In the genomic region with DNA sequence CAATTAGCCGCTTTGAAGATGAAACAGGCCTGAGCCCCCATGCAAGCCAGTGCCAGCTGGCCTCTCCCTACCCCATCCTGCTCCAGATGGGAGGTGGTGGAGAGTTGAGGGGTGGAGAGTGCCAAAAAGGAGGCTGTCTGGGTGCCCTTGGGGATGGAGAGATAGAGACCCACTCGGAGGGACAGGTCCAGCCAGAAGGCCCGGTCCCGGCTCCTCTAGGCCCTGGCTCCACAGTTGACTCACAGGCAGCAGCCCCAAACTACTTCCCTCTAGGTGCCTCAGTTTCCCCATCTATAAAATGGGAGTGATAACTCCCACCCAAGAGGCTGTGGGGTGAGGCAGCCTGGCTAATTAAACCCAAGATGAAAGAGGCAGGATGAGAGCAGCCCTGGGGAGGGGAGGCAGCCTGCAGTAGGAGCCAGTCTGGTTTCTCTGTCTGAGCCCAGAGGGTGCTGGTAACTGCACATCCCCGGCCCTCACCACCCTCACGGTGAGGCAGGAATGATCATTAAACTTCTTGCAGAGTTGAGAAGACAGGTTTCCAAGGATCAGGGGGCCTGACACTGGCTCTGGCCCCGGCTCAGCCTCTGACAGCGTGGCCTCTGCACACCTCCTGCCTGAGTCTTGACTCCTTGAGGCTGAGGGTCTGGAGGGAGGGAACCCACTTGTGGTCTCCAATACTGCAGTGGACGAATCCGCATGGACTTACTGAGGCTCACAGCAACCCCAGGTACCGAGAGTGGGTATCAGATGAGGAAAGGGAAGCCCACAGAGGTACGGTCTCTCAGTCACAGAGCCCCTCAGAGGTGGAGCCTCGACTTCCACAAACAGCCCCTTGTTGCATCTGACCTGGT, we compare ENCODE assay signal across 11 cellular contexts. TPM values are rescaled to one million over a fixed set of nuclear protein-coding genes. Genes with fewer than 3 reads are reported as not detected.
A peak's percentile ranks its signal among the peaks of the same experiment; 100 is the strongest.
DNase-seq lines count a peak whose midpoint lies in the region; ATAC-seq and TF ChIP-seq lines count a peak whose summit lies in the region.
"Had no signal": no experiment of that assay in that cellular context is flagged by ENCODE, and none has a peak within 500 bp of the region (broad histone marks: within the 10 kb centered on the region; RNA-seq: fewer than 3 reads in every experiment).

No MANE protein-coding gene starts in this region.

- POLR2A ChIA-PET in naive thymus-derived CD4-positive, alpha-beta T cell (lab: Charles Lee): interaction anchor here (0.5 kb wide), 1 partner anchor 283 kb away, joined by 5 read pairs; no protein-coding TSS in a partner anchor

- 0 out of 2 replicates have a peak, but pooled peaks cover 5% of the 10 kb centered on the region for H3F3A ChIP-seq in GM23248 (ENCODE audit: insufficient read depth)

- peaks cover 30 to 51% (median 46%) of the 10 kb centered on the region in 10 experiments for H3K4me1 ChIP-seq in BLaER1 treated with 17β-estradiol and CSF1 and Interleukin-3, amounts not matched to agents 10 nM and 100 nM
- no peaks in the 10 kb centered on the region for H3K4me1 ChIP-seq in GM23248 (ENCODE audit: insufficient read depth)
- H3K4me1 ChIP-seq in naive thymus-derived CD4-positive, alpha-beta T cell (ENCODE audit: control insufficient read depth in 2 of 2, insufficient read depth in 2 of 2, low read length in 2 of 2): peaks cover 13 to 23% of the 10 kb centered on the region in 2 donors

- peaks cover 57 to 62% (median 60%) of the 10 kb centered on the region in 11 experiments for H3K27me3 ChIP-seq in BLaER1 treated with 17β-estradiol and CSF1 and Interleukin-3, amounts not matched to agents 10 nM and 100 nM
- peaks cover 13% of the 10 kb centered on the region for H3K27me3 ChIP-seq in GM23248 (replicated peaks; ENCODE audit: insufficient read depth)
- peaks cover 0 to 3% of the 10 kb centered on the region in 2 donors for H3K27me3 ChIP-seq in naive thymus-derived CD4-positive, alpha-beta T cell (ENCODE audit: control insufficient read depth in 2 of 2, insufficient read depth in 2 of 2, low read length in 2 of 2)

- peaks cover 10% of the 10 kb centered on the region for H3K36me3 Mint-ChIP-seq in central memory CD8-positive, alpha-beta T cell (ENCODE audit: insufficient read depth)
- H3K36me3 Mint-ChIP-seq in naive thymus-derived CD4-positive, alpha-beta T cell: peaks cover 0 to 2% (median 0%) of the 10 kb centered on the region in 5 donors

- peak overlapping the region; percentile 59; the same call in 1 of the 2 replicates for H2AFZ ChIP-seq in GM23248

- peak overlapping the region in 8 of 11 experiments; percentile 93 to 100 (median 100); a peak in 13 of 22 replicates for H3K9ac ChIP-seq in BLaER1 treated with 17β-estradiol and CSF1 and Interleukin-3, amounts not matched to agents 10 nM and 100 nM
- H3K9ac ChIP-seq in GM23248: no peak overlapping the region

- H3K4me2 ChIP-seq in BLaER1 treated with 17β-estradiol and CSF1 and Interleukin-3, amounts not matched to agents 10 nM and 100 nM: peak overlapping the region; percentile 94 to 100 (median 99); a peak in 21 of 22 replicates
- no peak overlapping the region for H3K4me2 ChIP-seq in GM23248 (ENCODE audit: unreplicated experiment)

- 88 to 90% methylated on average over 13 of the region's 13 CpGs for WGBS in GM23248 (ENCODE audit: low coverage in 1 of 2, low lambda C conversion rate in 2 of 2, missing lambda C conversion rate in 2 of 2), 2 experiments
- 59 to 73% methylated on average over 11 to 13 of the region's 13 CpGs for WGBS in lower leg skin, 2 donors

- no peak overlapping the region for H3K27ac Mint-ChIP-seq in central memory CD8-positive, alpha-beta T cell (ENCODE audit: low read depth)
- H3K27ac Mint-ChIP-seq in naive thymus-derived CD4-positive, alpha-beta T cell: peak overlapping the region in 1 of 9 donors; percentile 41

- ATAC-seq in central memory CD8-positive, alpha-beta T cell (replicated peaks; ENCODE audit: extremely low read depth, poor library complexity, severe bottlenecking): no peak
- ATAC-seq in naive thymus-derived CD4-positive, alpha-beta T cell: no peak
- ATAC-seq in GM19463 (IDR thresholded peaks at IDR 0.05; ENCODE audit: unreplicated experiment): no peak

- no peaks in the 10 kb centered on the region for H3K9me2 ChIP-seq in GM23248 (ENCODE audit: insufficient read depth)

- H3K36me3 ChIP-seq in BLaER1 treated with 17β-estradiol and CSF1 and Interleukin-3, amounts not matched to agents 10 nM and 100 nM: peaks cover 22 to 26% (median 24%) of the 10 kb centered on the region in 11 experiments
- H3K36me3 ChIP-seq in GM23248 (ENCODE audit: low read depth): no peaks in the 10 kb centered on the region
- H3K36me3 ChIP-seq in naive thymus-derived CD4-positive, alpha-beta T cell (ENCODE audit: control insufficient read depth in 2 of 3, insufficient read depth in 3 of 3, low read length in 3 of 3): peaks cover 0 to 23% (median 0%) of the 10 kb centered on the region in 3 experiments

- no peaks in the 10 kb centered on the region for H3K9me3 Mint-ChIP-seq in central memory CD8-positive, alpha-beta T cell
- no peaks in the 10 kb centered on the region for H3K9me3 Mint-ChIP-seq in naive thymus-derived CD4-positive, alpha-beta T cell

- H3K79me2 ChIP-seq in GM23248 (ENCODE audit: insufficient read depth): peaks cover 27% of the 10 kb centered on the region

- H3K27ac ChIP-seq in BLaER1 treated with 17β-estradiol and CSF1 and Interleukin-3, amounts not matched to agents 10 nM and 100 nM: peak overlapping the region in 7 of 11 experiments; percentile 94 to 100 (median 99); a peak in 11 of 22 replicates
- no peak overlapping the region for H3K27ac ChIP-seq in GM23248
- no peak overlapping the region for H3K27ac ChIP-seq in naive thymus-derived CD4-positive, alpha-beta T cell (ENCODE audit: low read depth, low read length)

- intact Hi-C loops in naive thymus-derived CD4-positive, alpha-beta T cell (cut with micrococcal nuclease): loop anchor here in 1 of 2 donors (2.0 kb wide), 1 partner anchor 77 kb away; the partner anchor contains the start of gene CFL1
- intact Hi-C loops in lower leg skin (cut with DNase I; ENCODE audit: low total_unique reads): no loop called here

- H3K4me3 ChIP-seq in BLaER1 treated with 17β-estradiol and CSF1 and Interleukin-3, amounts not matched to agents 10 nM and 100 nM: peak overlapping the region in 6 of 10 experiments; percentile 80 to 98 (median 96); a peak in 3 of 20 replicates
- H3K4me3 ChIP-seq in GM23248 (no peak overlapping the region), lower leg skin (ENCODE audit: low read depth, poor library complexity, severe bottlenecking) (no peak overlapping the region)
- no peak overlapping the region for H3K4me3 ChIP-seq in naive thymus-derived CD4-positive, alpha-beta T cell (ENCODE audit: low read length)

- CTCF ChIA-PET in naive thymus-derived CD4-positive, alpha-beta T cell (lab: Charles Lee): interaction anchor here (4.4 kb wide), 1 partner anchor 36 kb away, joined by 22 read pairs; no protein-coding TSS in a partner anchor

- TF ChIP-seq POLR2A in lower leg skin (IDR thresholded peaks at IDR 0.05): no peak

- H3K27me3 Mint-ChIP-seq in central memory CD8-positive, alpha-beta T cell: peaks cover 21% of the 10 kb centered on the region
- peaks cover 9 to 32% (median 11%) of the 10 kb centered on the region in 5 donors for H3K27me3 Mint-ChIP-seq in naive thymus-derived CD4-positive, alpha-beta T cell

- H3K4me3 Mint-ChIP-seq in central memory CD8-positive, alpha-beta T cell: peak overlapping the region; percentile 34
- peak overlapping the region in 7 of 10 donors; percentile 1 to 70 (median 47) for H3K4me3 Mint-ChIP-seq in naive thymus-derived CD4-positive, alpha-beta T cell

- H3K4me1 Mint-ChIP-seq in central memory CD8-positive, alpha-beta T cell: peaks cover 23% of the 10 kb centered on the region
- H3K4me1 Mint-ChIP-seq in naive thymus-derived CD4-positive, alpha-beta T cell: peaks cover 11 to 29% (median 19%) of the 10 kb centered on the region in 7 donors

- no peak for TF ChIP-seq CTCF in lower leg skin (IDR thresholded peaks at IDR 0.05)

- no peaks in the 10 kb centered on the region for H3K9me3 ChIP-seq in BLaER1 treated with 17β-estradiol and CSF1 and Interleukin-3, amounts not matched to agents 10 nM and 100 nM (replicated peaks in 1 of 11)
- no peaks in the 10 kb centered on the region for H3K9me3 ChIP-seq in GM23248 (ENCODE audit: low read depth)
- no peaks in the 10 kb centered on the region for H3K9me3 ChIP-seq in naive thymus-derived CD4-positive, alpha-beta T cell (ENCODE audit: control insufficient read depth in 2 of 3, low read length in 3 of 3)

- DNase-seq in GM23248: no peak
- DNase-seq in central memory CD8-positive, alpha-beta T cell (ENCODE audit: low spot score in 2 of 2): no peak
- no peak for DNase-seq in naive thymus-derived CD4-positive, alpha-beta T cell
- DNase-seq in NCI-H2171 treated with DMSO at 0.1 percent for 48 hours (lab: John Stamatoyannopoulos, UW): no peak
- DNase-seq in lower leg skin (ENCODE audit: low spot score in 2 of 2): no peak
- DNase-seq in H4 (ENCODE audit: low spot score): no peak
- DNase-seq: NCI-H146; occipital lobe; stimulated activated CD4-positive, alpha-beta T cell treated with anti-CD3 and anti-CD28 coated beads, Interleukin-4, amount 100 ng/mL, for 1 hour had no signal

- peaks cover 26 to 51% (median 35%) of the 10 kb centered on the region in 11 experiments; a peak in 20 of 22 replicates for H4K20me1 ChIP-seq in BLaER1 treated with 17β-estradiol and CSF1 and Interleukin-3, amounts not matched to agents 10 nM and 100 nM
- H4K20me1 ChIP-seq in GM23248 (ENCODE audit: insufficient read depth): no peaks in the 10 kb centered on the region

- in situ Hi-C loops in GM23248 (cut with MboI): no loop called here

RNA-seq across cellular contexts. Expression of gene AP5B1, which starts 1.4 kb away (rescaled TPM):
- 14.8 and 16.4 TPM in 2 replicates for total RNA-seq in GM23248 (2014; rRNA removed; shearing (Covaris generic))
- polyA plus RNA-seq in GM23248 (2016; fragmentation: Nextera tagmentation; extraction: Ambion mirVana): 4.4 and 4.9 TPM in 2 replicates
- total RNA-seq in naive thymus-derived CD4-positive, alpha-beta T cell: 10 to 100 TPM; 21.5 to 31.0 (median 23.5) TPM
- 10 to 100 TPM in 1 of 2 donors, 1 to 10 TPM in 1; 8.8 to 19.2 TPM for polyA plus RNA-seq in naive thymus-derived CD4-positive, alpha-beta T cell
- total RNA-seq in lower leg skin: 10 to 100 TPM; 32.2 to 44.3 (median 39.7) TPM
- 4.6 and 6.1 TPM in 2 replicates for total RNA-seq in H4 (2014; rRNA removed; shearing (Covaris generic))

RNA-seq across cellular contexts. Expression of gene OVOL1, which starts 4.7 kb away (rescaled TPM):
- not detected in 2 replicates for total RNA-seq in GM23248 (2014; rRNA removed; shearing (Covaris generic))
- not detected in 2 replicates for polyA plus RNA-seq in GM23248 (2016; fragmentation: Nextera tagmentation; extraction: Ambion mirVana)
- total RNA-seq in naive thymus-derived CD4-positive, alpha-beta T cell: not detected
- not detected for polyA plus RNA-seq in naive thymus-derived CD4-positive, alpha-beta T cell
- 100 to 1,000 TPM in 2 of 4 donors, 10 to 100 TPM in 2; 74.8 to 159 (median 105) TPM for total RNA-seq in lower leg skin
- total RNA-seq in H4 (2014; rRNA removed; shearing (Covaris generic)): not detected in 2 replicates
- total RNA-seq: occipital lobe had no signal

RNA-seq across cellular contexts. Expression of gene SNX32, which starts 51.6 kb away (rescaled TPM):
- not detected in 2 replicates for total RNA-seq in GM23248 (2014; rRNA removed; shearing (Covaris generic))
- 0.51 and 0.98 TPM in 2 replicates for polyA plus RNA-seq in GM23248 (2016; fragmentation: Nextera tagmentation; extraction: Ambion mirVana)
- 1 to 10 TPM in 3 of 5 experiments, under 1 TPM in 2; 0.81 to 2.0 (median 1.1) TPM for total RNA-seq in naive thymus-derived CD4-positive, alpha-beta T cell
- polyA plus RNA-seq in naive thymus-derived CD4-positive, alpha-beta T cell: under 1 TPM; 0.38 to 0.60 TPM
- under 1 TPM; 0.21 to 0.99 (median 0.67) TPM for total RNA-seq in lower leg skin
- not detected in 2 replicates for total RNA-seq in H4 (2014; rRNA removed; shearing (Covaris generic))

Comparison
In these comparisons a context has a peak if more than half of its experiments do, and no peak if none do; other contexts are left out.
1. H3K27ac ChIP-seq: peak in BLaER1 treated with 17β-estradiol and CSF1 and Interleukin-3, amounts not matched to agents 10 nM and 100 nM (7 of 11); none in GM23248 (single experiment) and naive thymus-derived CD4-positive, alpha-beta T cell (single experiment).
2. H3K4me3 ChIP-seq: peak in BLaER1 treated with 17β-estradiol and CSF1 and Interleukin-3, amounts not matched to agents 10 nM and 100 nM (6 of 10); none in GM23248 (single experiment), naive thymus-derived CD4-positive, alpha-beta T cell (single experiment) and lower leg skin (single experiment).
3. RNA of gene OVOL1, which starts 4.7 kb away (total RNA-seq): 74.8 to 159 TPM in lower leg skin; not detected in GM23248, not detected in naive thymus-derived CD4-positive, alpha-beta T cell and not detected in H4; every median in the first group is over 10 times any median in the second.